ENCODE assay signal across 10 cellular contexts in genomic region chr12:87238466-87238865, GRCh38.
"Had no signal": no experiment of that assay in that cellular context is flagged by ENCODE, and none has a peak within 500 bp of the region (broad histone marks: within the 10 kb centered on the region; RNA-seq: fewer than 3 reads in every experiment).

No MANE protein-coding gene starts in this region.

- H3K4me3 Mint-ChIP-seq: GM23338, H9, HFFc6 had no signal

- H3K36me3 ChIP-seq: HAP-1 had no signal

- H3K4me3 ChIP-seq: GM23248, GM23338, HAP-1 had no signal

- DNase-seq: GM23248, GOT3, H7, H9, HCEC 1CT, HFFc6 had no signal

- H3K9me3 Mint-ChIP-seq: GM23338, H9 had no signal

- FAIRE-seq: H1, H54 had no signal

- H2AFZ ChIP-seq: GM23248, GM23338 had no signal

- H3K9ac ChIP-seq: GM23248 had no signal

- H3K4me2 ChIP-seq: GM23338 had no signal

- H3K4me1 Mint-ChIP-seq: GM23338, H9 had no signal

- H3K9me3 ChIP-seq: HAP-1 had no signal

- H3K27ac Mint-ChIP-seq: GM23338, H9, HFFc6 had no signal

- H3K4me1 ChIP-seq: HAP-1 had no signal

- H3K27ac ChIP-seq: GM23248 had no signal
